8 cellular contexts compared by ENCODE assay signal in the genomic region with DNA sequence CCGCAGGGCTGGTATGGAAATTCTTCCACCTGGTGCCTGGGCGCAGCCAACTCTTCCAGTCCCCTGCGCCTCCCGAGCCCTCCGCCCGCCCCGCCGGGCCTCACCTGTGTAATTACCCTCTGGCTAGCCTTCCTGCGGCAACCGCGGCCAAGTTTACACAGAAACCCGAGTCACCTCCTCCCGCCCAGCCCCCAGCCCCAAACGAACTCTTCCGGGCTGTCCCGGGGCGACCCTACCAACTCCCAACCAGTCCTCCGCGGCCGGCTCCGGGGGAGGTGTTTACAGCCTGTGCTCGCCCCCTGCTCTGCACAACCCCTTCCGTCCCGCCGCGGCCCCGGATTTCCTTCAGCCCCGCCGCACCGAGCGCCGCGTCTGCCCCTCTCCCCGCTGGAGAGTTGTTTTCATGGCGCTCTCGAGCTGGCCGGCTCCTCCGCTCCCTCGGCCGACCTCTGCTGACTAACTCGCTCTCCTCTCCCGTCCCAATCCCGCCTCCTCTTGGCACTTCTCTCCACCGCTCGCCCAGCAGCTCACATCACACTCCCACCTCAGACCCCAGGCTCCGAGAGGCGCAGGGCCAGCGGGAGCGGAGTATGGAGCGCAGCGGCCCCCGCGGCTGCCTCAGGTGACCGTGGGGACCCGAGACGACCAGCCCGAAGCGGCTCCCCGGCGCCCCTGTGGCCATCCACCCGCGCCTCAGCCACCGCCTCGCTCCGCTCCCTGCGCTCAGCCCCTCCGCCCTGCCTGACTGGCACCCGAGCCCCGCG. TPM values are rescaled to one million over a fixed set of nuclear protein-coding genes. Genes with fewer than 3 reads are reported as not detected.
DNase-seq lines count a peak whose midpoint lies in the region; TF ChIP-seq lines count a peak whose summit lies in the region.

No MANE protein-coding gene starts in this region.

- DNase-seq in GM10266 (ENCODE audit: extremely low spot score) = peak; percentile 37
- DNase-seq in NB4 (ENCODE audit: low read depth) = peak; percentile 77
- peak; percentile 68 for DNase-seq in activated CD4-positive, CD25-positive, alpha-beta regulatory T cell treated with anti-CD3 and anti-CD28 coated beads, Interleukin-2, amount 50 U/mL, for 72 hours
- DNase-seq in cerebellum (ENCODE audit: low spot score) = peak; percentile 35
- DNase-seq in stimulated activated CD4-positive, alpha-beta T cell treated with anti-CD3 and anti-CD28 coated beads, Interleukin-1b, Interleukin-23, amount 100 ng/mL, for 48 hours = peak; percentile 44
- no peak for DNase-seq in superior temporal gyrus (ENCODE audit: extremely low spot score)

- H3K9me3 ChIP-seq in HEK293 (ENCODE audit: control insufficient read depth, insufficient read depth, low read depth, low read length) = no peaks in the 10 kb centered on the region

- TF ChIP-seq CTCF in GM10266 (IDR thresholded peaks at IDR 0.05; ENCODE audit: control insufficient read depth, insufficient read depth, low read depth, missing control alignments) (no peak), HEK293 (tag by site-specific recombination; IDR thresholded peaks at IDR 0.05) (peak; percentile 79), NB4 (IDR thresholded peaks at IDR 0.05; ENCODE audit: low read depth, low read length) (no peak)

- peak overlapping the region; percentile 63 for H3K4me3 ChIP-seq in HEK293 (ENCODE audit: low read depth, low read length)
- peak overlapping the region; percentile 72 for H3K4me3 ChIP-seq in NB4 (ENCODE audit: low read depth, low read length)

- CTCF ChIA-PET in HEK293 (lab: Yijun Ruan, JAX) = interaction anchor here (0.6 kb wide), 1 partner anchor 55 kb away, joined by 3 read pairs; no protein-coding TSS in a partner anchor

- no peak for TF ChIP-seq POLR2A in NB4 (IDR thresholded peaks at IDR 0.05; ENCODE audit: extremely low read depth, insufficient read length)

- no peaks in the 10 kb centered on the region for H3K27me3 ChIP-seq in layer of hippocampus (ENCODE audit: control insufficient read depth, insufficient read depth, low read length)

- H3K36me3 ChIP-seq in HEK293 (ENCODE audit: control insufficient read depth in 2 of 2, insufficient read depth in 1 of 2, low read length in 2 of 2) = peaks cover 0 to 6% of the 10 kb centered on the region in 2 experiments

- POLR2A ChIA-PET in HEK293 (lab: Yijun Ruan, JAX) = interaction anchor here (0.8 to 1.8 kb wide), 6 partner anchors 25 to 150 kb away, joined by 3 to 11 read pairs (median 6); a partner anchor contains a TSS

- H3K27ac ChIP-seq in HEK293 (ENCODE audit: extremely low read depth, low read depth, low read length) = peak overlapping the region; percentile 92
- peak overlapping the region; percentile 93 for H3K27ac ChIP-seq in layer of hippocampus (ENCODE audit: low read depth, low read length)

- 0 out of 2 replicates have a peak, but pooled peaks cover 3% of the 10 kb centered on the region for H3K4me1 ChIP-seq in HEK293 (ENCODE audit: control insufficient read depth, insufficient read depth, low read length)

TF ChIP-seq in HEK293, 187 proteins besides CTCF, POLR2A, EP300 and RAD21 (continues in another document):
- TF ChIP-seq ZFHX2 (tag by site-specific recombination; conservative IDR thresholded peaks at IDR 0.05) (peak; percentile 50), SP3 (tag by site-specific recombination; IDR thresholded peaks at IDR 0.05) (peak; percentile 60), ZBTB48 (tag by site-specific recombination; IDR thresholded peaks at IDR 0.05) (peak; percentile 73; the same call in 1 of the 2 replicates), ZNF335 (tag by site-specific recombination; conservative IDR thresholded peaks at IDR 0.05) (peak; percentile 50), ZNF600 (tag by site-specific recombination; IDR thresholded peaks at IDR 0.05) (peak; percentile 25; the same call in 1 of the 2 replicates), ZNF785 (tag by site-specific recombination; IDR thresholded peaks at IDR 0.05) (no peak), KLF16 (tag by site-specific recombination; IDR thresholded peaks at IDR 0.05) (0 out of 2 replicates have a peak, but pooled peaks have one; percentile 20), ZNF341 (tag by site-specific recombination; IDR thresholded peaks at IDR 0.05; ENCODE audit: low read depth) (peak; percentile 77)
- TF ChIP-seq, protein P1, sequence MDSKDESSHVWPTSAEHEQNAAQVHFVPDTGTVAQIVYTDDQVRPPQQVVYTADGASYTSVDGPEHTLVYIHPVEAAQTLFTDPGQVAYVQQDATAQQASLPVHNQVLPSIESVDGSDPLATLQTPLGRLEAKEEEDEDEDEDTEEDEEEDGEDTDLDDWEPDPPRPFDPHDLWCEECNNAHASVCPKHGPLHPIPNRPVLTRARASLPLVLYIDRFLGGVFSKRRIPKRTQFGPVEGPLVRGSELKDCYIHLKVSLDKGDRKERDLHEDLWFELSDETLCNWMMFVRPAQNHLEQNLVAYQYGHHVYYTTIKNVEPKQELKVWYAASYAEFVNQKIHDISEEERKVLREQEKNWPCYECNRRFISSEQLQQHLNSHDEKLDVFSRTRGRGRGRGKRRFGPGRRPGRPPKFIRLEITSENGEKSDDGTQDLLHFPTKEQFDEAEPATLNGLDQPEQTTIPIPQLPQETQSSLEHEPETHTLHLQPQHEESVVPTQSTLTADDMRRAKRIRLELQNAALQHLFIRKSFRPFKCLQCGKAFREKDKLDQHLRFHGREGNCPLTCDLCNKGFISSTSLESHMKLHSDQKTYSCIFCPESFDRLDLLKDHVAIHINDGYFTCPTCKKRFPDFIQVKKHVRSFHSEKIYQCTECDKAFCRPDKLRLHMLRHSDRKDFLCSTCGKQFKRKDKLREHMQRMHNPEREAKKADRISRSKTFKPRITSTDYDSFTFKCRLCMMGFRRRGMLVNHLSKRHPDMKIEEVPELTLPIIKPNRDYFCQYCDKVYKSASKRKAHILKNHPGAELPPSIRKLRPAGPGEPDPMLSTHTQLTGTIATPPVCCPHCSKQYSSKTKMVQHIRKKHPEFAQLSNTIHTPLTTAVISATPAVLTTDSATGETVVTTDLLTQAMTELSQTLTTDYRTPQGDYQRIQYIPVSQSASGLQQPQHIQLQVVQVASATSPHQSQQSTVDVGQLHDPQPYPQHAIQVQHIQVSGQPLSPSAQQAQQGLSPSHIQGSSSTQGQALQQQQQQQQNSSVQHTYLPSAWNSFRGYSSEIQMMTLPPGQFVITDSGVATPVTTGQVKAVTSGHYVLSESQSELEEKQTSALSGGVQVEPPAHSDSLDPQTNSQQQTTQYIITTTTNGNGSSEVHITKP (tag by site-specific recombination; IDR thresholded peaks at IDR 0.05) = peak; percentile 74
- TF ChIP-seq, protein P2, sequence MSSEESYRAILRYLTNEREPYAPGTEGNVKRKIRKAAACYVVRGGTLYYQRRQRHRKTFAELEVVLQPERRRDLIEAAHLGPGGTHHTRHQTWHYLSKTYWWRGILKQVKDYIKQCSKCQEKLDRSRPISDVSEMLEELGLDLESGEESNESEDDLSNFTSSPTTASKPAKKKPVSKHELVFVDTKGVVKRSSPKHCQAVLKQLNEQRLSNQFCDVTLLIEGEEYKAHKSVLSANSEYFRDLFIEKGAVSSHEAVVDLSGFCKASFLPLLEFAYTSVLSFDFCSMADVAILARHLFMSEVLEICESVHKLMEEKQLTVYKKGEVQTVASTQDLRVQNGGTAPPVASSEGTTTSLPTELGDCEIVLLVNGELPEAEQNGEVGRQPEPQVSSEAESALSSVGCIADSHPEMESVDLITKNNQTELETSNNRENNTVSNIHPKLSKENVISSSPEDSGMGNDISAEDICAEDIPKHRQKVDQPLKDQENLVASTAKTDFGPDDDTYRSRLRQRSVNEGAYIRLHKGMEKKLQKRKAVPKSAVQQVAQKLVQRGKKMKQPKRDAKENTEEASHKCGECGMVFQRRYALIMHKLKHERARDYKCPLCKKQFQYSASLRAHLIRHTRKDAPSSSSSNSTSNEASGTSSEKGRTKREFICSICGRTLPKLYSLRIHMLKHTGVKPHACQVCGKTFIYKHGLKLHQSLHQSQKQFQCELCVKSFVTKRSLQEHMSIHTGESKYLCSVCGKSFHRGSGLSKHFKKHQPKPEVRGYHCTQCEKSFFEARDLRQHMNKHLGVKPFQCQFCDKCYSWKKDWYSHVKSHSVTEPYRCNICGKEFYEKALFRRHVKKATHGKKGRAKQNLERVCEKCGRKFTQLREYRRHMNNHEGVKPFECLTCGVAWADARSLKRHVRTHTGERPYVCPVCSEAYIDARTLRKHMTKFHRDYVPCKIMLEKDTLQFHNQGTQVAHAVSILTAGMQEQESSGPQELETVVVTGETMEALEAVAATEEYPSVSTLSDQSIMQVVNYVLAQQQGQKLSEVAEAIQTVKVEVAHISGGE (tag by site-specific recombination; conservative IDR thresholded peaks at IDR 0.05; ENCODE audit: low read depth) = peak; percentile 65
- TF ChIP-seq, protein P3, sequence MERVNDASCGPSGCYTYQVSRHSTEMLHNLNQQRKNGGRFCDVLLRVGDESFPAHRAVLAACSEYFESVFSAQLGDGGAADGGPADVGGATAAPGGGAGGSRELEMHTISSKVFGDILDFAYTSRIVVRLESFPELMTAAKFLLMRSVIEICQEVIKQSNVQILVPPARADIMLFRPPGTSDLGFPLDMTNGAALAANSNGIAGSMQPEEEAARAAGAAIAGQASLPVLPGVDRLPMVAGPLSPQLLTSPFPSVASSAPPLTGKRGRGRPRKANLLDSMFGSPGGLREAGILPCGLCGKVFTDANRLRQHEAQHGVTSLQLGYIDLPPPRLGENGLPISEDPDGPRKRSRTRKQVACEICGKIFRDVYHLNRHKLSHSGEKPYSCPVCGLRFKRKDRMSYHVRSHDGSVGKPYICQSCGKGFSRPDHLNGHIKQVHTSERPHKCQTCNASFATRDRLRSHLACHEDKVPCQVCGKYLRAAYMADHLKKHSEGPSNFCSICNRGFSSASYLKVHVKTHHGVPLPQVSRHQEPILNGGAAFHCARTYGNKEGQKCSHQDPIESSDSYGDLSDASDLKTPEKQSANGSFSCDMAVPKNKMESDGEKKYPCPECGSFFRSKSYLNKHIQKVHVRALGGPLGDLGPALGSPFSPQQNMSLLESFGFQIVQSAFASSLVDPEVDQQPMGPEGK (tag by site-specific recombination; IDR thresholded peaks at IDR 0.05) = peak; percentile 72

RNA-seq across cellular contexts. Expression of a gene that starts 0.5 kb away (rescaled TPM):
- 65.0 TPM for total RNA-seq in cerebellum
